ENCODE assay signal across 8 cellular contexts in genomic region chr2:134669731-134670669, GRCh38. TPM values are rescaled to one million over a fixed set of nuclear protein-coding genes. Genes with fewer than 3 reads are reported as not detected.
DNase-seq lines count a peak whose midpoint lies in the region; ATAC-seq and TF ChIP-seq lines count a peak whose summit lies in the region.

No MANE protein-coding gene starts in this region.

- no peaks in the 10 kb centered on the region for H3K27me3 ChIP-seq in upper lobe of right lung

- peaks cover 7% of the 10 kb centered on the region for H3K4me1 ChIP-seq in upper lobe of right lung

- intact Hi-C loops in upper lobe of right lung (cut with DNase I) = no loop called here
- intact Hi-C loops in cardiac septum (cut with DNase I) = no loop called here

- no peaks in the 10 kb centered on the region for H3K36me3 ChIP-seq in upper lobe of right lung

- H3K4me3 ChIP-seq in upper lobe of right lung = no peak overlapping the region

- peak; percentile 74 for DNase-seq in activated CD8-positive, alpha-beta memory T cell treated with anti-CD3 and anti-CD28 coated beads for 24 hours
- DNase-seq in activated CD8-positive, alpha-beta memory T cell treated with anti-CD3 and anti-CD28 coated beads, Interleukin-2, amount 50 U/mL, for 48 hours = no peak
- DNase-seq in activated effector memory CD4-positive, alpha-beta T cell treated with Interleukin-2 at 50 U/mL for 16 hours = peak; percentile 56
- DNase-seq in medulla oblongata (ENCODE audit: extremely low spot score) (peak; percentile 12), upper lobe of right lung (peak; percentile 89), NCI-H2227 treated with DMSO at 0.1 percent for 48 hours (lab: John Stamatoyannopoulos, UW) (no peak), SW 1271 (lab: John Stamatoyannopoulos, UW) (no peak), cardiac septum (ENCODE audit: low spot score) (no peak)

- H3K9me3 ChIP-seq in upper lobe of right lung = no peaks in the 10 kb centered on the region

- no peak for TF ChIP-seq CTCF in upper lobe of right lung (IDR thresholded peaks at IDR 0.05)

- peak overlapping the region; percentile 67 for H3K27ac ChIP-seq in upper lobe of right lung

- ATAC-seq in upper lobe of right lung = peak; percentile 69

RNA-seq across cellular contexts. Expression of gene TMEM163, which starts 48.8 kb away (rescaled TPM):
- total RNA-seq in upper lobe of right lung = 34.6 TPM
- total RNA-seq in cardiac septum = 0.38 TPM

Comparison
In these comparisons a context has a peak if more than half of its experiments do, and no peak if none do; other contexts are left out.
1. DNase-seq: peak in activated CD8-positive, alpha-beta memory T cell treated with anti-CD3 and anti-CD28 coated beads for 24 hours (single experiment), activated effector memory CD4-positive, alpha-beta T cell treated with Interleukin-2 at 50 U/mL for 16 hours (single experiment), medulla oblongata (single experiment) and upper lobe of right lung (single experiment); none in activated CD8-positive, alpha-beta memory T cell treated with anti-CD3 and anti-CD28 coated beads, Interleukin-2, amount 50 U/mL, for 48 hours (single experiment), NCI-H2227 treated with DMSO at 0.1 percent for 48 hours (single experiment), SW 1271 (0 of 2) and cardiac septum (single experiment).
2. RNA of gene TMEM163, which starts 48.8 kb away (total RNA-seq): 34.6 TPM in upper lobe of right lung (single experiment); 0.38 TPM in cardiac septum (single experiment); every median in the first group is over 10 times any median in the second.